1 cellular context compared by ENCODE assay signal in genomic region chr12:122243965-122244364, GRCh38.
TF ChIP-seq lines count a peak whose summit lies in the region.

No MANE protein-coding gene starts in this region.

TF ChIP-seq in HEK293T, 16 proteins besides CTCF, POLR2A, EP300 and RAD21 (continued from another document):
- TF ChIP-seq PKNOX1 (IDR thresholded peaks at IDR 0.05) (no peak), LEF1 (IDR thresholded peaks at IDR 0.05; ENCODE audit: borderline replicate concordance) (no peak), ARNT (IDR thresholded peaks at IDR 0.05) (no peak), FOXM1 (IDR thresholded peaks at IDR 0.05; ENCODE audit: borderline replicate concordance) (no peak), L3MBTL2 (conservative IDR thresholded peaks at IDR 0.05) (no peak), SUZ12 (IDR thresholded peaks at IDR 0.05) (no peak), FOXA1 (IDR thresholded peaks at IDR 0.05) (no peak), TARDBP (IDR thresholded peaks at IDR 0.05) (no peak), ZNF384 (IDR thresholded peaks at IDR 0.05) (no peak), SP1 (IDR thresholded peaks at IDR 0.05) (no peak), ELF4 (IDR thresholded peaks at IDR 0.05) (no peak)
